Comparison of ENCODE assay signal across 1 cellular context in genomic region chr3:137763594-137763938, GRCh38.
TF ChIP-seq lines count a peak whose summit lies in the region.

No MANE protein-coding gene starts in this region.

TF ChIP-seq in SK-N-SH, 30 proteins besides CTCF, POLR2A, EP300 and RAD21 (continued from another document):
- TF ChIP-seq REST (IDR thresholded peaks at IDR 0.05; ENCODE audit: low read depth, low read length) (no peak), RFX5 (IDR thresholded peaks at IDR 0.05; ENCODE audit: low read length) (no peak), FOXM1 (IDR thresholded peaks at IDR 0.05; ENCODE audit: low read depth) (no peak), NRF1 (IDR thresholded peaks at IDR 0.05; ENCODE audit: low read depth, low read length) (no peak), TCF12 (IDR thresholded peaks at IDR 0.05) (no peak), SMC3 (IDR thresholded peaks at IDR 0.05; ENCODE audit: low read depth, low read length) (no peak), CHD2 (IDR thresholded peaks at IDR 0.05; ENCODE audit: low read length, partially characterized antibody) (no peak), GATA2 (CRISPR knock-in tag; IDR thresholded peaks at IDR 0.05) (no peak), ELF1 (IDR thresholded peaks at IDR 0.05) (no peak), GABPA (IDR thresholded peaks at IDR 0.05; ENCODE audit: low read depth) (no peak), PBX3 (IDR thresholded peaks at IDR 0.05) (no peak), RXRA (IDR thresholded peaks at IDR 0.05; ENCODE audit: borderline replicate concordance, low read depth) (no peak)
